In the genomic region with DNA sequence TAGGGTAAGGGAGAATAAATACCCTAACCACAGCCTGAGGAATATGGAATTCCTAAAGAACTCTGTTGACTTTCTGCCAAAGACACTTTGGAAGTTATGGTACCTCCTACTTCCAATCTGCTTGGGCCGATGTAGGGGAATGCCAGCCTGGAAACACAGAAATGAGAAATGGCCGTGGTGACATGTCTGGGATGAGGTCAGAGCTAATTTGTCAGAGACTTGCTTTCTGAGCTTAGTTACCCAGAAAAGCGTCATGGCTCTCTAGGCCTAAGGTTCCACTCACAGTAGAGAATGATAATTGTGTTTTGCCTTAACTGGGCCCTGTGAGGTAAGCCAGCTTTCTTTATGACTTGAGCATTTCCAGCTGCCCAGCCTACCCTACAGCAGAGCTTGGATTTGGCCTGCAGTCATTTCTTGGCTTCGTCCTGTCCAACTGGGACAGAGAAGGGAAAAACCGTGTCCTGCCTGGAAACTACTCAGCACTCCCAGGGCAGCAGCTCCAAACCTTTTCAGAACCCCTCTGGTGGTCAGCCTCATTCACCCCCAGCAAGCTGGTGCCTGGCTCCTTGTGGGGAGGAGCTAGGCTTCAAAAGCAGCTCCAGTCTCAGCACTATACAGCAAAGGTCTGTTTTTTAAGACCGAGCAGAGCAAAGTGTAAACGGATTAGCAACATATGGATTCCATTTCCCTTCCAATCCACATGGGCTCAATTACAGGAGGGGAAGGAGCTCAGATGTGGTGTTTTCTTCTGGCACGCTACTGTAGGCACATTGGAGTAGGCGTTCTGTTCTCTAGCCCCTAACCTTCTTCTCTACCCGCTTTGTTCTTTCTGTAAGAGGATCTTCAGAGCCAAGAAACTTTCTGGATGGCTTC, we compare ENCODE assay signal across 15 cellular contexts.
DNase-seq lines count a peak whose midpoint lies in the region; ATAC-seq and TF ChIP-seq lines count a peak whose summit lies in the region.
"Had no signal": no experiment of that assay in that cellular context is flagged by ENCODE, and none has a peak within 500 bp of the region (broad histone marks: within the 10 kb centered on the region; RNA-seq: fewer than 3 reads in every experiment).

No MANE protein-coding gene starts in this region.

- peak overlapping the region; percentile 97 for H3K27ac ChIP-seq in SK-N-MC
- peak overlapping the region in 3 of 4 donors; percentile 11 to 49 (median 46) for H3K27ac ChIP-seq in gastroesophageal sphincter
- peak overlapping the region; percentile 48 for H3K27ac ChIP-seq in rectal smooth muscle tissue (ENCODE audit: low read depth, low read length)
- H3K27ac ChIP-seq: SJSA1 had no signal

- no peaks in the 10 kb centered on the region for H3K27me3 Mint-ChIP-seq in stimulated activated memory B cell treated with anti-CD40 and anti-IgM and Interleukin-4, amounts not matched to agents 10 μg/mL and 1 μg/mL and 100 μg/mL, for 72 hours

- H3K9me3 ChIP-seq in SK-N-MC (ENCODE audit: low read depth, low read length) (no peaks in the 10 kb centered on the region), gastroesophageal sphincter (no peaks in the 10 kb centered on the region)
- H3K9me3 ChIP-seq: SJSA1 had no signal

- no peak for TF ChIP-seq POLR2A in gastroesophageal sphincter (IDR thresholded peaks at IDR 0.05)

- H3K4me1 ChIP-seq in gastroesophageal sphincter (no peaks in the 10 kb centered on the region), rectal smooth muscle tissue (ENCODE audit: control insufficient read depth, insufficient read depth, low read length) (no peaks in the 10 kb centered on the region)
- H3K4me1 ChIP-seq: SJSA1 had no signal

- POLR2A ChIA-PET in BJ (lab: Charles Lee), result no interaction called here

- TF ChIP-seq CTCF in BJ (IDR thresholded peaks at IDR 0.05; ENCODE audit: insufficient read depth, low read depth, low read length), result no peak
- no peak for TF ChIP-seq CTCF in gastroesophageal sphincter (IDR thresholded peaks at IDR 0.05)

- DNase-seq in BJ (ENCODE audit: low read depth), result peak; percentile 13
- no peak for DNase-seq in SK-N-MC (ENCODE audit: low read depth, low spot score)
- no peak for DNase-seq in pons (ENCODE audit: low spot score)
- DNase-seq in activated CD4-positive, alpha-beta T cell treated with anti-CD3 and anti-CD28 coated beads, Interleukin-2, amount 50 U/mL, for 48 hours, result no peak
- DNase-seq: activated CD8-positive, alpha-beta memory T cell treated with anti-CD3 and anti-CD28 coated beads for 24 hours; activated naive CD4-positive, alpha-beta T cell treated with anti-CD3 and anti-CD28 coated beads for 36 hours; cerebellar nuclear complex; mammary epithelial cell; NCI-H2107; NK-92 treated with Interleukin-12 subunit alpha and Interleukin-12 subunit beta, amount 100 ng/mL, for 24 hours had no signal

- no peaks in the 10 kb centered on the region for H3K9me3 Mint-ChIP-seq in stimulated activated memory B cell treated with anti-CD40 and anti-IgM and Interleukin-4, amounts not matched to agents 10 μg/mL and 1 μg/mL and 100 μg/mL, for 72 hours

- TF ChIP-seq EP300 in gastroesophageal sphincter (IDR thresholded peaks at IDR 0.05), result no peak

- H3K36me3 Mint-ChIP-seq in stimulated activated memory B cell treated with anti-CD40 and anti-IgM and Interleukin-4, amounts not matched to agents 10 μg/mL and 1 μg/mL and 100 μg/mL, for 72 hours, result no peaks in the 10 kb centered on the region

- WGBS in gastroesophageal sphincter (ENCODE audit: low coverage in 1 of 2), 2 donors, result 38 to 79% methylated on average over 3 of the region's 10 CpGs

- H3K27ac Mint-ChIP-seq in stimulated activated memory B cell treated with anti-CD40 and anti-IgM and Interleukin-4, amounts not matched to agents 10 μg/mL and 1 μg/mL and 100 μg/mL, for 72 hours, result no peak overlapping the region
- H3K27ac Mint-ChIP-seq: activated naive CD4-positive, alpha-beta T cell treated with anti-CD3 and anti-CD28 coated beads for 36 hours had no signal

- no peak overlapping the region for H3K4me3 Mint-ChIP-seq in stimulated activated memory B cell treated with anti-CD40 and anti-IgM and Interleukin-4, amounts not matched to agents 10 μg/mL and 1 μg/mL and 100 μg/mL, for 72 hours
- H3K4me3 Mint-ChIP-seq: activated naive CD4-positive, alpha-beta T cell treated with anti-CD3 and anti-CD28 coated beads for 36 hours had no signal

- peak; percentile 52 for ATAC-seq in gastroesophageal sphincter
- no peak for ATAC-seq in HG02840 (IDR thresholded peaks at IDR 0.05; ENCODE audit: low FRiP score, unreplicated experiment)
- no peak for ATAC-seq in stimulated activated memory B cell treated with anti-CD40 and anti-IgM and Interleukin-4, amounts not matched to agents 10 μg/mL and 1 μg/mL and 100 μg/mL, for 72 hours

- H3K4me1 Mint-ChIP-seq in stimulated activated memory B cell treated with anti-CD40 and anti-IgM and Interleukin-4, amounts not matched to agents 10 μg/mL and 1 μg/mL and 100 μg/mL, for 72 hours, result no peaks in the 10 kb centered on the region

- CTCF ChIA-PET in BJ (lab: Yijun Ruan, JAX), result interaction anchor here (1.0 to 3.2 kb wide), 2 partner anchors 13 to 140 kb away, joined by 4 to 13 read pairs; no protein-coding TSS in a partner anchor

- H3K9ac ChIP-seq in SK-N-MC (ENCODE audit: insufficient read length) (no peak overlapping the region), rectal smooth muscle tissue (ENCODE audit: low read length) (no peak overlapping the region)

- no peaks in the 10 kb centered on the region for H3K27me3 ChIP-seq in BJ (ENCODE audit: control insufficient read depth, insufficient read depth, low read length)
- no peaks in the 10 kb centered on the region for H3K27me3 ChIP-seq in gastroesophageal sphincter
- peaks cover 2% of the 10 kb centered on the region for H3K27me3 ChIP-seq in rectal smooth muscle tissue (ENCODE audit: control insufficient read depth, insufficient read depth, low read length)
- H3K27me3 ChIP-seq: SJSA1 had no signal

- H3K36me3 ChIP-seq in BJ (ENCODE audit: control insufficient read depth, insufficient read depth, low read length) (no peaks in the 10 kb centered on the region), SK-N-MC (ENCODE audit: insufficient read depth, low read length) (no peaks in the 10 kb centered on the region), gastroesophageal sphincter (no peaks in the 10 kb centered on the region), rectal smooth muscle tissue (ENCODE audit: control insufficient read depth, insufficient read depth, low read length) (no peaks in the 10 kb centered on the region)
- H3K36me3 ChIP-seq: SJSA1 had no signal

- no peak overlapping the region for H3K4me3 ChIP-seq in BJ (ENCODE audit: low read depth, low read length)
- H3K4me3 ChIP-seq in SK-N-MC, result peak overlapping the region; percentile 46
- no peak overlapping the region for H3K4me3 ChIP-seq in gastroesophageal sphincter
- no peak overlapping the region for H3K4me3 ChIP-seq in rectal smooth muscle tissue (ENCODE audit: low read length)
- H3K4me3 ChIP-seq: SJSA1 had no signal

Comparison
In these comparisons a context has a peak if more than half of its experiments do, and no peak if none do; other contexts are left out.
1. H3K27ac ChIP-seq: peak in every context shown above with its lines; median percentile 97 in SK-N-MC; 48 in rectal smooth muscle tissue; 46 in gastroesophageal sphincter.